ENCODE assay signal across 22 cellular contexts in the genomic region with DNA sequence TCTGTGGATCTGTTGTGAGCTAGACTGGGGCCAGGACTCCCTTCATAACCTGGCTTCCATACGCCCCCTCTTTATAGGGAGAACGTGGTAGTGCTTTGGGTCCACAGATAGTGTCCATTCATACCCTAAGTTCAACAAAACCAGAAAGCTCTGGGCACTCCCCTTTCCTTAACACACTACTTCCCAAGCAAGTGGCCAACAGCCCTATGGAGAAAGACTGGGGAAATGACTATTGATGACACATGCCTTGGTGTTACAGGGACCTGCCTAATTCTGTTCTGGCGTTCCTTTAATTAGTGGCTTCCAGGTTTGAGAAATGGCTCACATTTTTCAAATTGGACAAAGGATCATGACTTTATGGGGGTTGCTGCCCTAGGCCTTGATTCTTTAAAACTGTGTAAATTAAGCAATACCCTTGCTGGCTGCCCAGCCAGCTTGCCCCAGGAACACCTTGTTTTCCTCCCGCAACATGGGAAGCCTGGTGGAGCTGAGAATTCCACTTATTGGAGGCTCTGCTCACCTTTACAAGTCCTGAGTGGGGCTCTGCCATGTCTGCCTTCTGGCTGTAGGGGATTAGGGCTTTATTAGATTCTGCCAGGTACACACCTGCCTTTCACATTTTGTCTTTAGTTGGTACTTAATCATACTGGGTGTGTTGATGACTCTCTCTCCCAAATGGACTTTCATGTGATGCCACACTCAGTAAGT.
DNase-seq lines count a peak whose midpoint lies in the region; ATAC-seq and TF ChIP-seq lines count a peak whose summit lies in the region.
"Had no signal": no experiment of that assay in that cellular context is flagged by ENCODE, and none has a peak within 500 bp of the region (broad histone marks: within the 10 kb centered on the region; RNA-seq: fewer than 3 reads in every experiment).

No MANE protein-coding gene starts in this region.

- no peaks in the 10 kb centered on the region for H3K9me3 ChIP-seq in esophagus squamous epithelium

- H3K36me3 Mint-ChIP-seq in activated CD4-positive, alpha-beta T cell treated with anti-CD3 and anti-CD28 coated beads, Interleukin-2, amount 10 ng/mL, durations not matched to agents 24 days and 14 days (ENCODE audit: low read depth): no peaks in the 10 kb centered on the region
- peaks cover 17% of the 10 kb centered on the region for H3K36me3 Mint-ChIP-seq in osteocyte (ENCODE audit: unreplicated experiment)

- TF ChIP-seq CTCF in VCaP (conservative IDR thresholded peaks at IDR 0.05) (no peak), esophagus squamous epithelium (IDR thresholded peaks at IDR 0.05) (peak in 1 of 6 experiments; percentile 18), osteocyte (IDR thresholded peaks at IDR 0.05) (no peak)

- no peaks in the 10 kb centered on the region for H3K4me1 Mint-ChIP-seq in activated CD4-positive, alpha-beta T cell treated with anti-CD3 and anti-CD28 coated beads, Interleukin-2, amount 10 ng/mL, durations not matched to agents 24 days and 14 days
- H3K4me1 Mint-ChIP-seq in osteocyte (ENCODE audit: unreplicated experiment): peaks cover 6% of the 10 kb centered on the region

- ATAC-seq in HG03196 (IDR thresholded peaks at IDR 0.05; ENCODE audit: unreplicated experiment) (no peak), GM18907 (IDR thresholded peaks at IDR 0.05; ENCODE audit: unreplicated experiment) (no peak)
- ATAC-seq: Panc1; stimulated activated naive B cell treated with anti-CD40 and anti-IgM and Interleukin-4, amounts not matched to agents 10 μg/mL and 1 μg/mL and 100 μg/mL, for 72 hours had no signal

- intact Hi-C loops in activated CD4-positive, alpha-beta T cell treated with anti-CD3 and anti-CD28 coated beads, Interleukin-2, amount 10 ng/mL, durations not matched to agents 24 days and 14 days (cut with micrococcal nuclease): no loop called here
- intact Hi-C loops in esophagus squamous epithelium (cut with DNase I): no loop called here

- no peaks in the 10 kb centered on the region for H3K27me3 ChIP-seq in esophagus squamous epithelium
- H3K27me3 ChIP-seq: dorsolateral prefrontal cortex had no signal

- DNase-seq in activated CD4-positive, alpha-beta T cell treated with anti-CD3 and anti-CD28 coated beads, Interleukin-2, amount 10 ng/mL, durations not matched to agents 24 days and 14 days: peak; percentile 49
- DNase-seq in activated CD4-positive, alpha-beta T cell treated with anti-CD3 and anti-CD28 coated beads, Interleukin-2, amount 50 U/mL, for 4 hours: no peak
- DNase-seq in esophagus squamous epithelium (lab: John Stamatoyannopoulos, UW) (no peak), osteocyte (ENCODE audit: extremely low spot score, unreplicated experiment) (peak; percentile 44), hepatic stellate cell (ENCODE audit: low spot score) (no peak)
- DNase-seq: activated gamma-delta T cell; dorsolateral prefrontal cortex; kidney glomerular epithelial cell; NCI-H1105; NCI-H2029; NCI-H526; posterior cingulate gyrus; SHP77; stimulated activated CD4-positive, alpha-beta T cell treated with anti-CD3 and anti-CD28 coated beads, Interleukin-4, amount 100 ng/mL, for 4 hours; stimulated activated naive B cell treated with anti-CD40 and anti-IgM and Interleukin-4, amounts not matched to agents 10 μg/mL and 1 μg/mL and 100 μg/mL, for 72 hours had no signal

- H3K4me1 ChIP-seq in esophagus squamous epithelium: peaks cover 0 to 22% (median 0%) of the 10 kb centered on the region in 3 donors

- 61 to 68% methylated on average over 4 of the region's 4 CpGs for WGBS in esophagus squamous epithelium, 2 donors

- no peak for TF ChIP-seq POLR2A in esophagus squamous epithelium (IDR thresholded peaks at IDR 0.05)

- no peak overlapping the region for H3K27ac Mint-ChIP-seq in activated CD4-positive, alpha-beta T cell treated with anti-CD3 and anti-CD28 coated beads, Interleukin-2, amount 10 ng/mL, durations not matched to agents 24 days and 14 days
- H3K27ac Mint-ChIP-seq in osteocyte (ENCODE audit: unreplicated experiment): no peak overlapping the region

- peaks cover 10% of the 10 kb centered on the region for H3K27me3 Mint-ChIP-seq in activated CD4-positive, alpha-beta T cell treated with anti-CD3 and anti-CD28 coated beads, Interleukin-2, amount 10 ng/mL, durations not matched to agents 24 days and 14 days
- no peaks in the 10 kb centered on the region for H3K27me3 Mint-ChIP-seq in osteocyte (ENCODE audit: unreplicated experiment)
- H3K27me3 Mint-ChIP-seq: central memory CD8-positive, alpha-beta T cell; stimulated activated naive B cell treated with anti-CD40 and anti-IgM and Interleukin-4, amounts not matched to agents 10 μg/mL and 1 μg/mL and 100 μg/mL, for 72 hours had no signal

- no peak overlapping the region for H3K4me3 ChIP-seq in esophagus squamous epithelium
- H3K4me3 ChIP-seq: dorsolateral prefrontal cortex, HAP-1 had no signal

- H3K4me3 Mint-ChIP-seq in activated CD4-positive, alpha-beta T cell treated with anti-CD3 and anti-CD28 coated beads, Interleukin-2, amount 10 ng/mL, durations not matched to agents 24 days and 14 days: no peak overlapping the region
- no peak overlapping the region for H3K4me3 Mint-ChIP-seq in osteocyte (ENCODE audit: unreplicated experiment)
- H3K4me3 Mint-ChIP-seq: central memory CD8-positive, alpha-beta T cell; stimulated activated naive B cell treated with anti-CD40 and anti-IgM and Interleukin-4, amounts not matched to agents 10 μg/mL and 1 μg/mL and 100 μg/mL, for 72 hours had no signal

- no peaks in the 10 kb centered on the region for H3K36me3 ChIP-seq in esophagus squamous epithelium
- H3K36me3 ChIP-seq: HAP-1 had no signal

- peak overlapping the region; percentile 81 for H3K27ac ChIP-seq in VCaP
- peak overlapping the region; percentile 37 to 81 (median 41) for H3K27ac ChIP-seq in esophagus squamous epithelium
- H3K27ac ChIP-seq: 22Rv1, dorsolateral prefrontal cortex had no signal

- peaks cover 5% of the 10 kb centered on the region for H3K9me3 Mint-ChIP-seq in activated CD4-positive, alpha-beta T cell treated with anti-CD3 and anti-CD28 coated beads, Interleukin-2, amount 10 ng/mL, durations not matched to agents 24 days and 14 days
- peaks cover 20% of the 10 kb centered on the region for H3K9me3 Mint-ChIP-seq in osteocyte (ENCODE audit: unreplicated experiment)
- H3K9me3 Mint-ChIP-seq: central memory CD8-positive, alpha-beta T cell had no signal

Comparison
In these comparisons a context has a peak if more than half of its experiments do, and no peak if none do; other contexts are left out.
1. DNase-seq: peak in activated CD4-positive, alpha-beta T cell treated with anti-CD3 and anti-CD28 coated beads, Interleukin-2, amount 10 ng/mL, durations not matched to agents 24 days and 14 days (single experiment) and osteocyte (single experiment); none in activated CD4-positive, alpha-beta T cell treated with anti-CD3 and anti-CD28 coated beads, Interleukin-2, amount 50 U/mL, for 4 hours (0 of 2), esophagus squamous epithelium (single experiment) and hepatic stellate cell (single experiment).